ENCODE assay signal across 19 cellular contexts in genomic region chrX:37378399-37378798, GRCh38. TPM values are rescaled to one million over a fixed set of nuclear protein-coding genes. Genes with fewer than 3 reads are reported as not detected.
DNase-seq lines count a peak whose midpoint lies in the region; ATAC-seq and TF ChIP-seq lines count a peak whose summit lies in the region.
"Had no signal": no experiment of that assay in that cellular context is flagged by ENCODE, and none has a peak within 500 bp of the region (broad histone marks: within the 10 kb centered on the region; RNA-seq: fewer than 3 reads in every experiment).

No MANE protein-coding gene starts in this region.

- no peaks in the 10 kb centered on the region for H3K36me3 Mint-ChIP-seq in natural killer cell

- peak; percentile 13 for DNase-seq in GM04504 (ENCODE audit: low read depth)
- DNase-seq in fibroblast of peridontal ligament (ENCODE audit: extremely low read depth) = peak; percentile 71
- peak; percentile 0 for DNase-seq in pons (ENCODE audit: low spot score)
- no peak for DNase-seq in natural killer cell
- DNase-seq in DMS53 (lab: John Stamatoyannopoulos, UW) = no peak
- DNase-seq in NCI-H2107 (lab: John Stamatoyannopoulos, UW) = no peak
- DNase-seq: activated CD4-positive, CD25-positive, alpha-beta regulatory T cell treated with anti-CD3 and anti-CD28 coated beads, Interleukin-2, amount 50 U/mL, for 72 hours; activated CD8-positive, alpha-beta memory T cell treated with anti-CD3 and anti-CD28 coated beads for 24 hours; foreskin keratinocyte; KG1; mucosa of descending colon; NCI-H1048; sigmoid colon; stimulated activated CD4-positive, alpha-beta T cell treated with anti-CD3 and anti-CD28 coated beads, Interleukin-1b, Interleukin-23, amount 100 ng/mL, for 48 hours had no signal

- H3K4me3 Mint-ChIP-seq in natural killer cell = no peak overlapping the region
- H3K4me3 Mint-ChIP-seq: stimulated activated naive CD8-positive, alpha-beta T cell treated with anti-CD3 and anti-CD28 coated beads, Interleukin-15, Interleukin-2, amounts not matched to agents 100 ng/mL and 50 ng/mL, for 24 hours; T-helper 2 cell treated with Interferon-gamma antibody and Interleukin-4, amounts not matched to agents 5 μg/mL and 100 μg/mL, for 36 hours had no signal

- no peaks in the 10 kb centered on the region for H3K27me3 Mint-ChIP-seq in natural killer cell (ENCODE audit: low read depth in 2 of 2)
- H3K27me3 Mint-ChIP-seq: stimulated activated naive CD8-positive, alpha-beta T cell treated with anti-CD3 and anti-CD28 coated beads, Interleukin-15, Interleukin-2, amounts not matched to agents 100 ng/mL and 50 ng/mL, for 24 hours had no signal

- H3K27ac ChIP-seq in VCaP = peak overlapping the region; percentile 31; the same call in 1 of the 2 replicates
- H3K27ac ChIP-seq: cardiac muscle cell, foreskin keratinocyte, sigmoid colon had no signal

- H3K9me3 Mint-ChIP-seq in natural killer cell = peaks cover 2 to 3% of the 10 kb centered on the region in 2 donors
- H3K9me3 Mint-ChIP-seq: stimulated activated naive CD8-positive, alpha-beta T cell treated with anti-CD3 and anti-CD28 coated beads, Interleukin-15, Interleukin-2, amounts not matched to agents 100 ng/mL and 50 ng/mL, for 24 hours; T-helper 2 cell treated with Interferon-gamma antibody and Interleukin-4, amounts not matched to agents 5 μg/mL and 100 μg/mL, for 36 hours had no signal

- no peak for ATAC-seq in GM18867 (IDR thresholded peaks at IDR 0.05; ENCODE audit: unreplicated experiment)
- ATAC-seq in natural killer cell = no peak
- ATAC-seq: foreskin keratinocyte had no signal

- H3K27ac Mint-ChIP-seq in natural killer cell = no peak overlapping the region
- H3K27ac Mint-ChIP-seq: stimulated activated naive CD8-positive, alpha-beta T cell treated with anti-CD3 and anti-CD28 coated beads, Interleukin-15, Interleukin-2, amounts not matched to agents 100 ng/mL and 50 ng/mL, for 24 hours; T-helper 2 cell treated with Interferon-gamma antibody and Interleukin-4, amounts not matched to agents 5 μg/mL and 100 μg/mL, for 36 hours had no signal

- no peaks in the 10 kb centered on the region for H3K4me1 Mint-ChIP-seq in natural killer cell

- TF ChIP-seq CTCF in VCaP (conservative IDR thresholded peaks at IDR 0.05) (no peak), natural killer cell (IDR thresholded peaks at IDR 0.05) (no peak)

- intact Hi-C loops in natural killer cell (cut with micrococcal nuclease) = no loop called here

RNA-seq across cellular contexts. Expression of gene PRRG1, which starts 29.2 kb away (rescaled TPM):
- not detected for total RNA-seq in natural killer cell

Comparison
In these comparisons a context has a peak if more than half of its experiments do, and no peak if none do; other contexts are left out.
1. DNase-seq: peak in GM04504 (single experiment), fibroblast of peridontal ligament (single experiment) and pons (single experiment); none in natural killer cell (single experiment), DMS53 (single experiment) and NCI-H2107 (single experiment).